ENCODE assay signal across 16 cellular contexts in genomic region chr20:41330343-41330720, GRCh38. TPM values are rescaled to one million over a fixed set of nuclear protein-coding genes. Genes with fewer than 3 reads are reported as not detected.
DNase-seq lines count a peak whose midpoint lies in the region; ATAC-seq, FAIRE-seq and TF ChIP-seq lines count a peak whose summit lies in the region.
"Had no signal": no experiment of that assay in that cellular context is flagged by ENCODE, and none has a peak within 500 bp of the region (broad histone marks: within the 10 kb centered on the region; RNA-seq: fewer than 3 reads in every experiment).

No MANE protein-coding gene starts in this region.

- no peak for TF ChIP-seq POLR2A in breast epithelium (IDR thresholded peaks at IDR 0.05)

- CTCF ChIA-PET in MCF 10A (lab: Yijun Ruan, JAX): interaction anchor here (0.6 to 4.8 kb wide), 10 partner anchors 9 to 340 kb away, joined by 3 to 59 read pairs (median 5); partner anchors contain the start of gene LPIN3

- H3K79me2 ChIP-seq in astrocyte (ENCODE audit: insufficient read depth, low read length): no peaks in the 10 kb centered on the region

- H3K27ac Mint-ChIP-seq in MCF 10A (ENCODE audit: low read depth, unreplicated experiment) (peak overlapping the region; percentile 89), astrocyte (ENCODE audit: unreplicated experiment) (peak overlapping the region; percentile 97)

- H3K4me1 ChIP-seq in breast epithelium (peaks cover 3 to 17% of the 10 kb centered on the region in 2 donors), astrocyte (ENCODE audit: insufficient read depth, low read length) (peaks cover 21% of the 10 kb centered on the region), lower lobe of right lung (peaks cover 27% of the 10 kb centered on the region), tibial artery (peaks cover 0 to 24% (median 16%) of the 10 kb centered on the region in 4 donors)
- H3K4me1 ChIP-seq: colonic mucosa had no signal

- POLR2A ChIA-PET in MCF 10A (lab: Yijun Ruan, JAX): interaction anchor here (1.3 to 4.9 kb wide), 8 partner anchors 9 to 196 kb away, joined by 3 to 48 read pairs (median 10); partner anchors contain the start of genes LPIN3 and ZHX3

- H3K36me3 Mint-ChIP-seq in MCF 10A (ENCODE audit: insufficient read depth, unreplicated experiment) (no peaks in the 10 kb centered on the region), astrocyte (ENCODE audit: low read depth, unreplicated experiment) (no peaks in the 10 kb centered on the region)
- H3K36me3 Mint-ChIP-seq: activated naive CD4-positive, alpha-beta T cell treated with anti-CD3 and anti-CD28 coated beads, Interleukin-2, amount 50 U/mL, for 72 hours had no signal

- TF ChIP-seq CTCF in MCF 10A (IDR thresholded peaks at IDR 0.05; ENCODE audit: unreplicated experiment) (no peak), breast epithelium (IDR thresholded peaks at IDR 0.05) (no peak), astrocyte (IDR thresholded peaks at IDR 0.05; ENCODE audit: insufficient read depth, low read depth, low read length) (no peak), lower lobe of right lung (IDR thresholded peaks at IDR 0.05) (no peak), tibial artery (IDR thresholded peaks at IDR 0.05) (no peak)

- H3K36me3 ChIP-seq in breast epithelium: no peaks in the 10 kb centered on the region
- H3K36me3 ChIP-seq in astrocyte (ENCODE audit: insufficient read depth, low read length): no peaks in the 10 kb centered on the region
- no peaks in the 10 kb centered on the region for H3K36me3 ChIP-seq in lower lobe of right lung
- H3K36me3 ChIP-seq in tibial artery: no peaks in the 10 kb centered on the region
- H3K36me3 ChIP-seq: colonic mucosa had no signal

- H3K4me3 Mint-ChIP-seq in MCF 10A (ENCODE audit: unreplicated experiment): no peak overlapping the region
- H3K4me3 Mint-ChIP-seq in astrocyte (ENCODE audit: unreplicated experiment): no peak overlapping the region
- H3K4me3 Mint-ChIP-seq: nephron had no signal

- BruUV-seq in MCF 10A (replicated peaks; lab: Mats Ljungman, UMichigan): no TSS peak

- FAIRE-seq in astrocyte (lab: Jason Lieb, UNC): no peak
- FAIRE-seq: K562 had no signal

- H2AFZ ChIP-seq in astrocyte (ENCODE audit: low read depth, low read length): no peak overlapping the region

- H3K4me1 Mint-ChIP-seq in MCF 10A (ENCODE audit: insufficient read depth, unreplicated experiment): peaks cover 17% of the 10 kb centered on the region
- peaks cover 28% of the 10 kb centered on the region for H3K4me1 Mint-ChIP-seq in astrocyte (ENCODE audit: low read depth, unreplicated experiment)

- no peaks in the 10 kb centered on the region for H4K20me1 ChIP-seq in astrocyte (ENCODE audit: insufficient read depth, low read length)

- DNase-seq in MCF 10A (ENCODE audit: unreplicated experiment): no peak
- no peak for DNase-seq in breast epithelium (ENCODE audit: low spot score in 2 of 2)
- DNase-seq in astrocyte (ENCODE audit: low read depth): peak; percentile 73
- DNase-seq in lower lobe of right lung: no peak
- DNase-seq in tibial artery: peak in 1 of 2 donors; percentile 63
- no peak for DNase-seq in kidney glomerular epithelial cell (lab: John Stamatoyannopoulos, UW)
- DNase-seq: colonic mucosa, NCI-H187 treated with DMSO at 0.1 percent for 48 hours, NCI-H774, SHP77 had no signal

- H3K9me3 Mint-ChIP-seq in MCF 10A (ENCODE audit: unreplicated experiment) (no peaks in the 10 kb centered on the region), astrocyte (ENCODE audit: unreplicated experiment) (no peaks in the 10 kb centered on the region)
- H3K9me3 Mint-ChIP-seq: activated naive CD4-positive, alpha-beta T cell treated with anti-CD3 and anti-CD28 coated beads, Interleukin-2, amount 50 U/mL, for 72 hours; nephron had no signal

- H3K27ac ChIP-seq in breast epithelium (peak overlapping the region in 1 of 2 donors; percentile 88), astrocyte (ENCODE audit: low read depth, low read length) (peak overlapping the region; percentile 91), lower lobe of right lung (peak overlapping the region; percentile 67), tibial artery (peak overlapping the region; percentile 73 to 77)

- intact Hi-C loops in MCF 10A (cut with micrococcal nuclease): no loop called here
- intact Hi-C loops in breast epithelium (cut with DNase I; ENCODE audit: low total_unique reads): no loop called here
- intact Hi-C loops in lower lobe of right lung (cut with DNase I): no loop called here
- intact Hi-C loops in tibial artery (cut with DNase I; ENCODE audit: low total_unique reads): no loop called here

- peak overlapping the region; percentile 75 for H3K4me2 ChIP-seq in astrocyte (ENCODE audit: low read length)

- H3K4me3 ChIP-seq in breast epithelium (no peak overlapping the region), astrocyte (ENCODE audit: insufficient read depth, low read depth, low read length) (no peak overlapping the region), lower lobe of right lung (no peak overlapping the region), tibial artery (no peak overlapping the region)
- H3K4me3 ChIP-seq: colonic mucosa, K562 had no signal

- ATAC-seq in lower lobe of right lung: no peak
- ATAC-seq in HG03571 (IDR thresholded peaks at IDR 0.05; ENCODE audit: unreplicated experiment): no peak
- no peak for ATAC-seq in HG03108 (IDR thresholded peaks at IDR 0.05; ENCODE audit: unreplicated experiment)

- no peaks in the 10 kb centered on the region for H3K27me3 Mint-ChIP-seq in MCF 10A (ENCODE audit: insufficient read depth, unreplicated experiment)
- no peaks in the 10 kb centered on the region for H3K27me3 Mint-ChIP-seq in astrocyte (ENCODE audit: low read depth, unreplicated experiment)

- H3K9me3 ChIP-seq in breast epithelium (no peaks in the 10 kb centered on the region), astrocyte (ENCODE audit: insufficient read depth, low read depth, low read length) (no peaks in the 10 kb centered on the region), lower lobe of right lung (no peaks in the 10 kb centered on the region), tibial artery (no peaks in the 10 kb centered on the region)
- H3K9me3 ChIP-seq: colonic mucosa had no signal

- H3K27me3 ChIP-seq in breast epithelium: no peaks in the 10 kb centered on the region
- H3K27me3 ChIP-seq in astrocyte (ENCODE audit: insufficient read depth, low read length): no peaks in the 10 kb centered on the region
- H3K27me3 ChIP-seq in lower lobe of right lung (ENCODE audit: low read depth): no peaks in the 10 kb centered on the region
- no peaks in the 10 kb centered on the region for H3K27me3 ChIP-seq in tibial artery
- H3K27me3 ChIP-seq: colonic mucosa had no signal

- H3K9ac ChIP-seq in astrocyte (ENCODE audit: low read length): peak overlapping the region; percentile 76

RNA-seq across cellular contexts. Expression of gene LPIN3, which starts 10.3 kb away (rescaled TPM):
- total RNA-seq in MCF 10A (2022) (16.5 and 18.9 TPM in 2 replicates), breast epithelium (10 to 100 TPM; 20.8 to 43.2 (median 39.0) TPM), astrocyte (18.0 and 19.6 TPM in 2 replicates), lower lobe of right lung (16.3 TPM)

RNA-seq across cellular contexts. Expression of gene ZHX3, which starts 12.8 kb away (rescaled TPM):
- total RNA-seq in MCF 10A (2022): 23.8 and 34.1 TPM in 2 replicates
- 10 to 100 TPM; 34.4 to 35.7 (median 34.6) TPM for total RNA-seq in breast epithelium
- total RNA-seq in astrocyte: 32.7 and 41.6 TPM in 2 replicates
- 34.5 TPM for total RNA-seq in lower lobe of right lung

RNA-seq across cellular contexts. Expression of gene EMILIN3, which starts 36.3 kb away (rescaled TPM):
- total RNA-seq in MCF 10A (2022): not detected in 2 replicates
- 1 to 10 TPM in 2 of 3 donors, under 1 TPM in 1; 0.32 to 7.5 (median 1.3) TPM for total RNA-seq in breast epithelium
- 0.20 TPM in 1 of 2 replicates, not detected in the other for total RNA-seq in astrocyte
- total RNA-seq in lower lobe of right lung: 0.15 TPM
- total RNA-seq: A172, K562 had no signal
